Comparison of ENCODE assay signal across 9 cellular contexts in genomic region chr10:64733980-64734379, GRCh38.
DNase-seq lines count a peak whose midpoint lies in the region; ATAC-seq, FAIRE-seq and TF ChIP-seq lines count a peak whose summit lies in the region.
"Had no signal": no experiment of that assay in that cellular context is flagged by ENCODE, and none has a peak within 500 bp of the region (broad histone marks: within the 10 kb centered on the region; RNA-seq: fewer than 3 reads in every experiment).

No MANE protein-coding gene starts in this region.

- no TSS peak for BruUV-seq in mammary epithelial cell (replicated peaks; lab: Mats Ljungman, UMichigan)

- dilution Hi-C loops in mammary epithelial cell (cut with HindIII; ENCODE audit: low sequenced_read_pairs) = no loop called here

- peaks cover 2% of the 10 kb centered on the region for H3K9me3 ChIP-seq in mammary epithelial cell (replicated peaks; ENCODE audit: insufficient read depth, low read length)

- TF ChIP-seq CTCF in mammary epithelial cell (conservative IDR thresholded peaks at IDR 0.05 in 1 of 2, IDR thresholded peaks at IDR 0.05 in 1 of 2; ENCODE audit: extremely low read depth in 1 of 2, insufficient read depth in 1 of 2, low read depth in 1 of 2, low read length in 2 of 2) (peak in 1 of 2 donors; percentile 38), fibroblast of villous mesenchyme (IDR thresholded peaks at IDR 0.05; ENCODE audit: insufficient read depth, low read depth, low read length) (peak; percentile 25)

- intact Hi-C loops in mammary epithelial cell (cut with micrococcal nuclease) = no loop called here

- no peak overlapping the region for H3K27ac ChIP-seq in mammary epithelial cell (ENCODE audit: insufficient read depth, low read depth, low read length)
- H3K27ac ChIP-seq: BLaER1 treated with 17β-estradiol and CSF1 and Interleukin-3, amounts not matched to agents 10 nM and 100 nM had no signal

- H3K4me3 ChIP-seq in mammary epithelial cell (replicated peaks in 1 of 3; ENCODE audit: insufficient read depth in 1 of 3, low read depth in 2 of 3, low read length in 3 of 3) (no peak overlapping the region), fibroblast of villous mesenchyme (ENCODE audit: low read depth, low read length) (no peak overlapping the region)
- H3K4me3 ChIP-seq: BLaER1 treated with 17β-estradiol and CSF1 and Interleukin-3, amounts not matched to agents 10 nM and 100 nM had no signal

- peak; percentile 34 to 78 for DNase-seq in T47D (ENCODE audit: low read depth in 1 of 2, low spot score in 1 of 2)
- no peak for DNase-seq in mammary epithelial cell
- DNase-seq in NCI-H748 treated with DMSO at 0.1 percent for 48 hours (lab: John Stamatoyannopoulos, UW) = peak; percentile 0
- DNase-seq in fibroblast of villous mesenchyme (ENCODE audit: low read depth) = peak; percentile 1
- peak; percentile 36 for DNase-seq in urothelium cell line (ENCODE audit: low spot score)
- DNase-seq in NCI-H226 = no peak

- ATAC-seq in GM18858 (IDR thresholded peaks at IDR 0.05; ENCODE audit: unreplicated experiment) (no peak), GM21360 (IDR thresholded peaks at IDR 0.05; ENCODE audit: unreplicated experiment) (no peak)

- H4K20me1 ChIP-seq in mammary epithelial cell (ENCODE audit: insufficient read depth, low read length) = no peaks in the 10 kb centered on the region
- H4K20me1 ChIP-seq: BLaER1 treated with 17β-estradiol and CSF1 and Interleukin-3, amounts not matched to agents 10 nM and 100 nM had no signal

- CTCF ChIA-PET in mammary epithelial cell (lab: Charles Lee; ENCODE audit: low non-redundant PET) = no interaction called here

- no peaks in the 10 kb centered on the region for H3K4me1 ChIP-seq in mammary epithelial cell (ENCODE audit: insufficient read depth, low read length)

- no peaks in the 10 kb centered on the region for H3K36me3 ChIP-seq in mammary epithelial cell (ENCODE audit: insufficient read depth, low read length)
- H3K36me3 ChIP-seq: BLaER1 treated with 17β-estradiol and CSF1 and Interleukin-3, amounts not matched to agents 10 nM and 100 nM had no signal

- H3K9ac ChIP-seq in mammary epithelial cell (ENCODE audit: insufficient read depth, low read length) = no peak overlapping the region
- H3K9ac ChIP-seq: BLaER1 treated with 17β-estradiol and CSF1 and Interleukin-3, amounts not matched to agents 10 nM and 100 nM had no signal

- no peak overlapping the region for H3K4me2 ChIP-seq in mammary epithelial cell (ENCODE audit: insufficient read depth, low read depth, low read length)
- H3K4me2 ChIP-seq: BLaER1 treated with 17β-estradiol and CSF1 and Interleukin-3, amounts not matched to agents 10 nM and 100 nM had no signal

- no peak overlapping the region for H2AFZ ChIP-seq in mammary epithelial cell (ENCODE audit: low read depth, low read length)

- no peaks in the 10 kb centered on the region for H3K27me3 ChIP-seq in mammary epithelial cell (ENCODE audit: insufficient read depth, low read length)
- H3K27me3 ChIP-seq: BLaER1 treated with 17β-estradiol and CSF1 and Interleukin-3, amounts not matched to agents 10 nM and 100 nM had no signal

- in situ Hi-C loops in T47D (cut with HindIII; ENCODE audit: low pct_unique_long_range_greater_than_20kb, low sequenced_read_pairs) = no loop called here
- in situ Hi-C loops in mammary epithelial cell (cut with MboI; ENCODE audit: low sequenced_read_pairs in 2 of 2) = no loop called here

- no peaks in the 10 kb centered on the region for H3K79me2 ChIP-seq in mammary epithelial cell (ENCODE audit: insufficient read depth, low read length)

- peak; percentile 53 for FAIRE-seq in urothelium cell line (lab: Jason Lieb, UNC)

Comparison
In these comparisons a context has a peak if more than half of its experiments do, and no peak if none do; other contexts are left out.
1. DNase-seq: peak in T47D (2 of 2), NCI-H748 treated with DMSO at 0.1 percent for 48 hours (single experiment), fibroblast of villous mesenchyme (single experiment) and urothelium cell line (single experiment); none in mammary epithelial cell (single experiment) and NCI-H226 (single experiment).